Comparison of ENCODE assay signal across 10 cellular contexts in the genomic region with DNA sequence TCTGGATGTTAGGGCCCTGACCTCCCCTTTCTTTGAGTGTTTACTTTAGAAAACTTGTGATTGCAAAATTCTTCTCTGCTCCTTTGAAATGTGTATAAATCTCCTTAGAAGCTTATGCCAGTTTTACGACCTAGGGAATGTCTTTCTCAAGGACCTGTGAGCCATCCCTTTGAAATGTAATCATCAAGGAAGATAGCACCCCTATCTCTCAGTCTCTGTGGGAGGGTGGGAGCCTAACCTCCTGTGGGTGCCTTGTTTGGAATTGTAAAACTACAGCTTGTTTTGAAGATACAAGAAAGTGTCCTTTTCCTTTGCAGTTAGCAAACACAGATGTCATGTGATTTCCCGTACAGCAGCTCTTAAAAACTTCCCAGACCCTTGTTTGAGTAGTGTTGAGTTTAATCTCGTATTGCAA. TPM values are rescaled to one million over a fixed set of nuclear protein-coding genes. Genes with fewer than 3 reads are reported as not detected.
DNase-seq lines count a peak whose midpoint lies in the region; ATAC-seq, FAIRE-seq and TF ChIP-seq lines count a peak whose summit lies in the region.
"Had no signal": no experiment of that assay in that cellular context is flagged by ENCODE, and none has a peak within 500 bp of the region (broad histone marks: within the 10 kb centered on the region; RNA-seq: fewer than 3 reads in every experiment).

No MANE protein-coding gene starts in this region.

- TF ChIP-seq EP300 in H1 (IDR thresholded peaks at IDR 0.05; ENCODE audit: borderline replicate concordance in 1 of 2, low read depth in 2 of 2, low read length in 2 of 2) = no peak

- H3K4me1 ChIP-seq in CD4-positive, alpha-beta memory T cell (ENCODE audit: insufficient read depth, low read length) = peaks cover 42% of the 10 kb centered on the region
- H3K4me1 ChIP-seq in Loucy (ENCODE audit: insufficient read depth, low read length, poor library complexity, severe bottlenecking) (peaks cover 37% of the 10 kb centered on the region), H1 (replicated peaks in 1 of 4; ENCODE audit: control insufficient read depth in 3 of 4, insufficient read depth in 4 of 4, low read length in 3 of 4) (peaks cover 0 to 2% (median 2%) of the 10 kb centered on the region in 4 experiments; a peak in 2 of 7 replicates), neuronal stem cell (ENCODE audit: control insufficient read depth in 2 of 2, insufficient read depth in 1 of 2, low read depth in 1 of 2, low read length in 2 of 2) (peaks cover 1 to 6% of the 10 kb centered on the region in 2 donors)

- H3K4me2 ChIP-seq in Loucy (ENCODE audit: low read depth, low read length, poor library complexity, severe bottlenecking) (peak overlapping the region; percentile 95), H1 (ENCODE audit: insufficient read depth in 1 of 2, low read depth in 2 of 2, low read length in 2 of 2) (no peak overlapping the region), neuronal stem cell (ENCODE audit: insufficient read depth, low read length, poor library complexity, severe bottlenecking) (no peak overlapping the region)

- peaks cover 0 to 32% (median 19%) of the 10 kb centered on the region in 8 donors for H3K9me3 Mint-ChIP-seq in CD4-positive, alpha-beta memory T cell

- in situ Hi-C loops in ACHN (cut with HindIII; ENCODE audit: low pct_ligation_motif_present, low pct_unique_long_range_greater_than_20kb, low sequenced_read_pairs) = no loop called here

- 80% methylated on average over 3 of the region's 3 CpGs; no CpG with 5 or more reads in 1 of the 2 experiments for WGBS in H1 (ENCODE audit: extremely low coverage in 1 of 2, insufficient coverage in 1 of 2, insufficient read length in 1 of 2, insufficient replicate concordance in 2 of 2, low coverage in 1 of 2, low lambda C conversion rate in 2 of 2, missing lambda C conversion rate in 1 of 2), 2 experiments
- WGBS in neuronal stem cell (ENCODE audit: extremely low coverage in 2 of 2, insufficient read length in 2 of 2, insufficient replicate concordance in 1 of 2), 2 donors = no CpG with 5 or more reads among the region's 3 CpGs

- no peaks in the 10 kb centered on the region for H3K9me2 ChIP-seq in Loucy (replicated peaks; ENCODE audit: low read depth, low read length)

- H4K91ac ChIP-seq in H1 (replicated peaks; ENCODE audit: insufficient read length, low read length) (no peak overlapping the region), neuronal stem cell (ENCODE audit: low read depth, low read length, poor library complexity) (no peak overlapping the region)

- no peak overlapping the region for H3K18ac ChIP-seq in H1 (ENCODE audit: extremely low read depth, low read length)
- H3K18ac ChIP-seq in neuronal stem cell (ENCODE audit: low read length) = no peak overlapping the region

- H4K8ac ChIP-seq in H1 (ENCODE audit: extremely low read depth, insufficient read depth, low read length) = no peak overlapping the region
- no peak overlapping the region for H4K8ac ChIP-seq in neuronal stem cell (ENCODE audit: low read depth, low read length)

- H3K4me1 Mint-ChIP-seq in CD4-positive, alpha-beta memory T cell = peaks cover 27 to 62% (median 41%) of the 10 kb centered on the region in 4 donors

- no peaks in the 10 kb centered on the region for H3K36me3 ChIP-seq in CD4-positive, alpha-beta memory T cell (ENCODE audit: insufficient read depth, low read length)
- H3K36me3 ChIP-seq in Loucy (ENCODE audit: insufficient read depth, low read length) (no peaks in the 10 kb centered on the region), H1 (ENCODE audit: control insufficient read depth in 2 of 4, insufficient read depth in 4 of 4, low read length in 3 of 4) (no peaks in the 10 kb centered on the region), neuronal stem cell (replicated peaks in 1 of 2; ENCODE audit: control insufficient read depth in 2 of 2, insufficient read depth in 2 of 2, low read length in 2 of 2) (no peaks in the 10 kb centered on the region)

- peaks cover 15% of the 10 kb centered on the region for H3K79me2 ChIP-seq in Loucy (ENCODE audit: insufficient read depth, low read length)
- no peaks in the 10 kb centered on the region for H3K79me2 ChIP-seq in H1 (ENCODE audit: control insufficient read depth in 1 of 2, insufficient read depth in 2 of 2, low read length in 2 of 2)

- H2AK5ac ChIP-seq in H1 (ENCODE audit: low read depth, low read length) (no peak overlapping the region), neuronal stem cell (ENCODE audit: low read depth, low read length) (no peak overlapping the region)

- no peaks in the 10 kb centered on the region for H3K79me1 ChIP-seq in H1 (ENCODE audit: low read depth, low read length)
- H3K79me1 ChIP-seq in neuronal stem cell (ENCODE audit: low read depth, low read length) = no peaks in the 10 kb centered on the region

- peak overlapping the region; percentile 77 to 100 (median 97) for H3K27ac Mint-ChIP-seq in CD4-positive, alpha-beta memory T cell

- H3K23me2 ChIP-seq in H1 (ENCODE audit: low read depth, low read length) = peaks cover 12% of the 10 kb centered on the region

- no peaks in the 10 kb centered on the region for H3F3A ChIP-seq in Loucy (ENCODE audit: low read depth)

- ATAC-seq in HG02610 (IDR thresholded peaks at IDR 0.05; ENCODE audit: unreplicated experiment) = no peak

- H3K9ac ChIP-seq in Loucy (ENCODE audit: low read depth, low read length, poor library complexity, severe bottlenecking) (peak overlapping the region; percentile 96), H1 (replicated peaks in 1 of 4; ENCODE audit: extremely low read depth in 1 of 4, low read depth in 3 of 4, low read length in 3 of 4) (no peak overlapping the region), neuronal stem cell (ENCODE audit: low read depth, low read length, poor library complexity) (no peak overlapping the region)

- intact Hi-C loops in CD4-positive, alpha-beta memory T cell (cut with micrococcal nuclease) = loop anchor here (2.0 kb wide), 1 partner anchor 151 kb away; a partner anchor contains a TSS

- no peaks in the 10 kb centered on the region for H3K27me3 ChIP-seq in CD4-positive, alpha-beta memory T cell (ENCODE audit: insufficient read depth, low read length)
- H3K27me3 ChIP-seq in Loucy (ENCODE audit: insufficient read depth, low read length, poor library complexity, severe bottlenecking) (no peaks in the 10 kb centered on the region), H1 (replicated peaks in 1 of 4; ENCODE audit: control insufficient read depth in 3 of 4, extremely low read depth in 1 of 4, insufficient read depth in 3 of 4, low read length in 3 of 4) (peaks cover 5 to 23% (median 23%) of the 10 kb centered on the region in 4 experiments), neuronal stem cell (ENCODE audit: control insufficient read depth in 3 of 3, insufficient read depth in 3 of 3, low read depth in 1 of 3, low read length in 3 of 3) (no peaks in the 10 kb centered on the region)

- H4K5ac ChIP-seq in H1 (ENCODE audit: insufficient read length, low read depth, low read length) = no peak overlapping the region

- H2BK5ac ChIP-seq in H1 (ENCODE audit: low read depth, low read length) (no peak overlapping the region), neuronal stem cell (ENCODE audit: low read length) (no peak overlapping the region)

- H2BK15ac ChIP-seq in H1 (ENCODE audit: low read length) (no peak overlapping the region), neuronal stem cell (ENCODE audit: low read length) (no peak overlapping the region)

- H3K4ac ChIP-seq in H1 (replicated peaks; ENCODE audit: insufficient read length, low read depth, low read length) = no peak overlapping the region
- no peak overlapping the region for H3K4ac ChIP-seq in neuronal stem cell (ENCODE audit: low read length)

- TF ChIP-seq RAD21 in H1 (IDR thresholded peaks at IDR 0.05 in 1 of 2, conservative IDR thresholded peaks at IDR 0.05 in 1 of 2; ENCODE audit: low read depth in 2 of 2, low read length in 2 of 2) = no peak

- H2BK20ac ChIP-seq in H1 (ENCODE audit: low read length) = no peak overlapping the region

- peaks cover 39 to 49% of the 10 kb centered on the region in 2 donors for H3K36me3 Mint-ChIP-seq in CD4-positive, alpha-beta memory T cell

- no peaks in the 10 kb centered on the region for H3K27me3 Mint-ChIP-seq in CD4-positive, alpha-beta memory T cell

- H4K20me1 ChIP-seq in Loucy (ENCODE audit: insufficient read depth, low read length, poor library complexity, severe bottlenecking) (peaks cover 8% of the 10 kb centered on the region), H1 (replicated peaks in 1 of 2; ENCODE audit: control insufficient read depth in 1 of 2, insufficient read depth in 2 of 2, low read length in 2 of 2) (no peaks in the 10 kb centered on the region)

- POLR2A ChIA-PET in CD4-positive, alpha-beta memory T cell (lab: Charles Lee; ENCODE audit: partially characterized antibody) = interaction anchor here (0.7 to 5.1 kb wide), 11 partner anchors 13 to 493 kb away, joined by 3 to 82 read pairs (median 6); a partner anchor contains a TSS
- POLR2A ChIA-PET in H1 (lab: Charles Lee; ENCODE audit: partially characterized antibody) = interaction anchor here (1.6 to 2.4 kb wide), 4 partner anchors 11 to 15 kb away, joined by 3 to 10 read pairs (median 6); no protein-coding TSS in a partner anchor

- no peak overlapping the region for H3K56ac ChIP-seq in H1 (replicated peaks; ENCODE audit: insufficient read length, low read depth, low read length)

- no peak overlapping the region for H2BK120ac ChIP-seq in H1 (replicated peaks; ENCODE audit: low read depth, low read length)
- H2BK120ac ChIP-seq in neuronal stem cell (ENCODE audit: low read depth, low read length) = no peak overlapping the region

- H3K14ac ChIP-seq in H1 (ENCODE audit: insufficient read length) = no peak overlapping the region
- H3K14ac ChIP-seq in neuronal stem cell (ENCODE audit: low read length) = no peak overlapping the region

- CTCF ChIA-PET in CD4-positive, alpha-beta memory T cell (lab: Charles Lee; ENCODE audit: partially characterized antibody) = interaction anchor here (0.9 to 6.1 kb wide), 12 partner anchors 11 to 387 kb away, joined by 3 to 127 read pairs (median 4); a partner anchor contains a TSS
- CTCF ChIA-PET in H1 (lab: Charles Lee; ENCODE audit: partially characterized antibody) = interaction anchor here (0.7 to 6.0 kb wide), 6 partner anchors 13 to 713 kb away, joined by 3 to 63 read pairs (median 7); no protein-coding TSS in a partner anchor

- no peak overlapping the region for H2BK12ac ChIP-seq in H1 (ENCODE audit: low read depth, low read length)
- no peak overlapping the region for H2BK12ac ChIP-seq in neuronal stem cell (ENCODE audit: low read length)

- peak overlapping the region; percentile 7 to 82 for H3K4me3 ChIP-seq in CD4-positive, alpha-beta memory T cell (ENCODE audit: low read length in 2 of 2)
- peak overlapping the region; percentile 92 for H3K4me3 ChIP-seq in Loucy (ENCODE audit: low read length, poor library complexity, severe bottlenecking)
- no peak overlapping the region for H3K4me3 ChIP-seq in H1 (ENCODE audit: extremely low read depth in 1 of 4, insufficient read depth in 2 of 4, low read depth in 3 of 4, low read length in 4 of 4)
- no peak overlapping the region for H3K4me3 ChIP-seq in neuronal stem cell (ENCODE audit: low read length in 2 of 2)

- H3K23ac ChIP-seq in H1 (ENCODE audit: insufficient read length) (no peak overlapping the region), neuronal stem cell (ENCODE audit: low read depth, low read length, poor library complexity) (no peak overlapping the region)

- FAIRE-seq in H1 (lab: Jason Lieb, UNC) = no peak
- no peak for FAIRE-seq in GM19239 (lab: Jason Lieb, UNC)

- H3K9me3 ChIP-seq in CD4-positive, alpha-beta memory T cell (ENCODE audit: control insufficient read depth in 1 of 2, low read length in 2 of 2) = peaks cover 0 to 3% of the 10 kb centered on the region in 2 donors
- H3K9me3 ChIP-seq in Loucy (ENCODE audit: insufficient read depth, low read depth, low read length) (no peaks in the 10 kb centered on the region), H1 (ENCODE audit: insufficient read depth in 2 of 2, low read depth in 1 of 2, low read length in 1 of 2) (peaks cover 2 to 4% of the 10 kb centered on the region in 2 experiments; a peak in 1 of 4 replicates), neuronal stem cell (replicated peaks in 1 of 2; ENCODE audit: control insufficient read depth in 2 of 2, insufficient read depth in 1 of 2, low read depth in 1 of 2, low read length in 2 of 2) (peaks cover 9 to 13% of the 10 kb centered on the region in 2 donors)

- H3K4me3 Mint-ChIP-seq in CD4-positive, alpha-beta memory T cell = peak overlapping the region; percentile 84 to 95 (median 92)

- no peak for DNase-seq in CD4-positive, alpha-beta memory T cell
- DNase-seq in H1 (ENCODE audit: low read depth in 1 of 2, low spot score in 2 of 2) (no peak), neuronal stem cell (ENCODE audit: low spot score) (no peak), GM19239 (ENCODE audit: insufficient read length, low spot score) (no peak), ACHN (no peak), NCI-H510A treated with DMSO at 0.1 percent for 48 hours (lab: John Stamatoyannopoulos, UW) (no peak)
- DNase-seq: amygdala; stimulated activated CD4-positive, alpha-beta T cell treated with anti-CD3 and anti-CD28 coated beads, Interleukin-2, amount 100 ng/mL, for 48 hours had no signal

- H3K27ac ChIP-seq in CD4-positive, alpha-beta memory T cell (ENCODE audit: low read depth, low read length) = peak overlapping the region; percentile 99
- H3K27ac ChIP-seq in H1 (ENCODE audit: low read depth, low read length) (no peak overlapping the region), neuronal stem cell (replicated peaks; ENCODE audit: low read length) (no peak overlapping the region)

- TF ChIP-seq CTCF in Loucy (conservative IDR thresholded peaks at IDR 0.05; ENCODE audit: low read length) = no peak
- no peak for TF ChIP-seq CTCF in H1 (IDR thresholded peaks at IDR 0.05; ENCODE audit: control extremely low read depth in 1 of 3, insufficient read depth in 1 of 3, low read depth in 1 of 3, low read length in 3 of 3)

- H2AFZ ChIP-seq in Loucy (ENCODE audit: low read length) (no peak overlapping the region), H1 (ENCODE audit: low read length) (no peak overlapping the region), neuronal stem cell (ENCODE audit: low read length) (peak overlapping the region; percentile 7)

- no peak for TF ChIP-seq POLR2A in H1 (IDR thresholded peaks at IDR 0.05; ENCODE audit: control extremely low read depth in 1 of 2, low read depth in 2 of 2, low read length in 2 of 2)

RNA-seq across cellular contexts. Expression of a gene that starts 3.3 kb away (rescaled TPM):
- total RNA-seq in CD4-positive, alpha-beta memory T cell = not detected
- not detected for polyA plus RNA-seq in CD4-positive, alpha-beta memory T cell
- total RNA-seq in H1 (2021; fragmentation: NEBNext Ultra II Directional; extraction: Animal tissue kit (Norgen Biotek cat#: 25700)) = not detected in 2 replicates
- not detected in 2 replicates for polyA plus RNA-seq in H1 (2011; rRNA removed)
- polyA plus RNA-seq in H1 (2011; cell fraction: cytosol; rRNA removed) = not detected
- polyA plus RNA-seq in H1 (2011; cell fraction: nucleus; rRNA removed) = not detected
- 0.13 TPM in 1 of 4 replicates, not detected in the others for polyA plus RNA-seq in H1 (2012, experiment 1 of 2)
- polyA plus RNA-seq in H1 (2012, experiment 2 of 2) = not detected
- polyA plus RNA-seq in H1 (2013, experiment 1 of 2) = not detected
- not detected for polyA plus RNA-seq in H1 (2013, experiment 2 of 2)
- not detected in 2 replicates for polyA minus RNA-seq in H1 (2011; rRNA and poly(A)+ RNA removed)
- polyA minus RNA-seq in H1 (2011; cell fraction: cytosol; rRNA and poly(A)+ RNA removed) = not detected
- polyA minus RNA-seq in H1 (2011; cell fraction: nucleus; rRNA and poly(A)+ RNA removed) = not detected
- polyA plus RNA-seq in neuronal stem cell (2013, experiment 1 of 2) = not detected
- polyA plus RNA-seq in neuronal stem cell (2013, experiment 2 of 2) = not detected

RNA-seq across cellular contexts. Expression of a gene that starts 16.3 kb away (rescaled TPM):
- under 1 TPM; 0.42 to 0.47 TPM for total RNA-seq in CD4-positive, alpha-beta memory T cell
- under 1 TPM in 1 of 2 donors, not detected in 1; 0.15 TPM for polyA plus RNA-seq in CD4-positive, alpha-beta memory T cell
- 2.2 and 2.5 TPM in 2 replicates for total RNA-seq in H1 (2021; fragmentation: NEBNext Ultra II Directional; extraction: Animal tissue kit (Norgen Biotek cat#: 25700))
- 3.0 and 3.1 TPM in 2 replicates for polyA plus RNA-seq in H1 (2011; rRNA removed)
- polyA plus RNA-seq in H1 (2011; cell fraction: cytosol; rRNA removed) = 2.6 TPM
- polyA plus RNA-seq in H1 (2011; cell fraction: nucleus; rRNA removed) = 1.2 TPM
- polyA plus RNA-seq in H1 (2012, experiment 1 of 2) = 1.8 to 2.7 TPM (median 2.3 TPM) in 4 replicates
- 3.7 TPM for polyA plus RNA-seq in H1 (2012, experiment 2 of 2)
- 1.4 TPM for polyA plus RNA-seq in H1 (2013, experiment 1 of 2)
- polyA plus RNA-seq in H1 (2013, experiment 2 of 2) = 1.4 TPM
- polyA minus RNA-seq in H1 (2011; rRNA and poly(A)+ RNA removed) = 1.6 and 1.7 TPM in 2 replicates
- 1.1 TPM for polyA minus RNA-seq in H1 (2011; cell fraction: cytosol; rRNA and poly(A)+ RNA removed)
- polyA minus RNA-seq in H1 (2011; cell fraction: nucleus; rRNA and poly(A)+ RNA removed) = 1.4 TPM
- polyA plus RNA-seq in neuronal stem cell (2013, experiment 1 of 2) = 3.2 TPM
- 3.0 TPM for polyA plus RNA-seq in neuronal stem cell (2013, experiment 2 of 2)

RNA-seq across cellular contexts. Expression of a gene that starts 42.5 kb away (rescaled TPM):
- 10 to 100 TPM; 61.0 to 64.6 TPM for total RNA-seq in CD4-positive, alpha-beta memory T cell
- polyA plus RNA-seq in CD4-positive, alpha-beta memory T cell = 10 to 100 TPM; 63.1 to 64.1 TPM
- 8.1 and 8.3 TPM in 2 replicates for total RNA-seq in H1 (2021; fragmentation: NEBNext Ultra II Directional; extraction: Animal tissue kit (Norgen Biotek cat#: 25700))
- polyA plus RNA-seq in H1 (2011; rRNA removed) = 3.8 and 4.2 TPM in 2 replicates
- 7.7 TPM for polyA plus RNA-seq in H1 (2011; cell fraction: cytosol; rRNA removed)
- polyA plus RNA-seq in H1 (2011; cell fraction: nucleus; rRNA removed) = 5.0 TPM
- 7.5 to 10.4 TPM (median 8.3 TPM) in 4 replicates for polyA plus RNA-seq in H1 (2012, experiment 1 of 2)
- polyA plus RNA-seq in H1 (2012, experiment 2 of 2) = 5.9 TPM
- polyA plus RNA-seq in H1 (2013, experiment 1 of 2) = 4.8 TPM
- polyA plus RNA-seq in H1 (2013, experiment 2 of 2) = 4.6 TPM
- polyA minus RNA-seq in H1 (2011; rRNA and poly(A)+ RNA removed) = 12.5 and 15.9 TPM in 2 replicates
- 3.4 TPM for polyA minus RNA-seq in H1 (2011; cell fraction: cytosol; rRNA and poly(A)+ RNA removed)
- 7.7 TPM for polyA minus RNA-seq in H1 (2011; cell fraction: nucleus; rRNA and poly(A)+ RNA removed)
- 6.1 TPM for polyA plus RNA-seq in neuronal stem cell (2013, experiment 1 of 2)
- polyA plus RNA-seq in neuronal stem cell (2013, experiment 2 of 2) = 6.7 TPM

Comparison
In these comparisons a context has a peak if more than half of its experiments do, and no peak if none do; other contexts are left out.
1. H3K4me3 ChIP-seq: peak in CD4-positive, alpha-beta memory T cell (2 of 2) and Loucy (single experiment); none in H1 (0 of 4) and neuronal stem cell (0 of 2).